8 cellular contexts compared by ENCODE assay signal in the genomic region with DNA sequence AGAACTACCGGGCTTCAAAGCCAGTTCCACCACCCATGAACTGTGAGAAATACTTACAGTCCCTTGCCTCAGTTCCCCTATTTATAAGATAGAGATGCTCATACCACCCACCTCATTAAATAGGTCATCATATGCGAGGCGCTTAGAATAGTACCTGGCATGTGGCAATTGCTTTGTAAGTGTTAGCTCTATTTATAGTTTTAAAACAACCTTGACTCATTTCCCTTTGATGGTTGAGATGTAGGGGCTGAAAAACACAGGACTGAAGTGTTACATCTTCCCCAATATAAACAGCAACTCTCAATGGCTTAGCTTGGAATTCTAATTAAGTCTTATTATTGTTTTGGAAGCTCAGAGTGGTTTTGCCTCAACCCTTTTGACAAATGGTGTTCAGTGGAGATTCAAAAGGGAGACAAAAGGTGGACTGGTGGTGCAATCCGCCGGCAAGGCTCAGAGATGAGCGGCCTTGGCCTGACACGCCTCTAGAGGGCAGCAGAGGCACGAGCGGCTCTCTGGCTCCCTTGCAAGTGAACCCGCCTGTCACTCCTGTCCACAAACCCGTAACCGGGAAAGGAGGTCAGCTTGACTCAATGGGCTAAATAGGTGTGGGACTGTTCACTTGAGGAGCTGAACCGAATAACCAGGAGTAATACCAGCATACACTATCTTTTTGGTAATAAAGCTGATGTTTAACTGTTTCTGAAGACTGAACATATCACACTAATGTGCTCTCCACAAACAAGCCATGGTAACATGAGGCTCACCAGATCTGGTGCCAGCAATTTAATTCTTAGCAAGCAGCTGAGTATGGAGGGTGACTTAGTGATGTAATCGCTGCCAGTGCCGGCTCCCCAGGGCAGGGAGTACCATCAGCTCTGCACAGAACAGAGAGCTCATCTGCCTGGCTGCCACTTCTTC. TPM values are rescaled to one million over a fixed set of nuclear protein-coding genes. Genes with fewer than 3 reads are reported as not detected.
A peak's percentile ranks its signal among the peaks of the same experiment; 100 is the strongest.
DNase-seq lines count a peak whose midpoint lies in the region; ATAC-seq and TF ChIP-seq lines count a peak whose summit lies in the region.

No MANE protein-coding gene starts in this region.

- peaks cover 32% of the 10 kb centered on the region for H3K4me1 Mint-ChIP-seq in HFFc6 (ENCODE audit: low read depth)
- peaks cover 15% of the 10 kb centered on the region for H3K4me1 Mint-ChIP-seq in activated naive CD4-positive, alpha-beta T cell treated with anti-CD3 and anti-CD28 coated beads, Interleukin-2, amount 10 ng/mL, durations not matched to agents 7 days and 5 days

- intact Hi-C loops in Right ventricle myocardium inferior (cut with DNase I), result loop anchor here (1.0 to 5.0 kb wide), 3 partner anchors 47 to 326 kb away; no protein-coding TSS in a partner anchor
- intact Hi-C loops in prostate gland (cut with DNase I), result loop anchor here (2.0 kb wide), 1 partner anchor 67 kb away; no protein-coding TSS in a partner anchor
- intact Hi-C loops in vagina (cut with DNase I), result loop anchor here (5.0 kb wide), 1 partner anchor 71 kb away; no protein-coding TSS in a partner anchor

- no peak overlapping the region for H3K9ac ChIP-seq in SK-N-MC (ENCODE audit: insufficient read length)

- H3K4me3 ChIP-seq in GM12865 (ENCODE audit: low read depth, low read length), result no peak overlapping the region
- no peak overlapping the region for H3K4me3 ChIP-seq in NB4 (ENCODE audit: low read depth, low read length)
- H3K4me3 ChIP-seq in SK-N-MC, result peak overlapping the region; percentile 69
- H3K4me3 ChIP-seq in prostate gland, result no peak overlapping the region
- H3K4me3 ChIP-seq in vagina, result no peak overlapping the region

- H3K27ac ChIP-seq in SK-N-MC, result no peak overlapping the region
- no peak overlapping the region for H3K27ac ChIP-seq in prostate gland
- H3K27ac ChIP-seq in vagina, result no peak overlapping the region

- TF ChIP-seq CTCF in GM12865 (IDR thresholded peaks at IDR 0.05; ENCODE audit: insufficient read depth, low read depth, low read length, missing control alignments) (peak; percentile 97), HFFc6 (IDR thresholded peaks at IDR 0.05) (peak; percentile 93), NB4 (IDR thresholded peaks at IDR 0.05; ENCODE audit: low read depth, low read length) (peak; percentile 89), prostate gland (IDR thresholded peaks at IDR 0.05) (peak; percentile 65 to 89 (median 88)), vagina (IDR thresholded peaks at IDR 0.05) (peak; percentile 82 to 96 (median 85))

- no peaks in the 10 kb centered on the region for H3K36me3 Mint-ChIP-seq in HFFc6 (ENCODE audit: low read depth)
- H3K36me3 Mint-ChIP-seq in activated naive CD4-positive, alpha-beta T cell treated with anti-CD3 and anti-CD28 coated beads, Interleukin-2, amount 10 ng/mL, durations not matched to agents 7 days and 5 days, result no peaks in the 10 kb centered on the region

- H3K27me3 ChIP-seq in prostate gland (replicated peaks; ENCODE audit: insufficient read depth) (no peaks in the 10 kb centered on the region), vagina (no peaks in the 10 kb centered on the region)

- H3K27me3 Mint-ChIP-seq in HFFc6 (ENCODE audit: insufficient read depth), result peaks cover 4% of the 10 kb centered on the region
- peaks cover 52% of the 10 kb centered on the region for H3K27me3 Mint-ChIP-seq in activated naive CD4-positive, alpha-beta T cell treated with anti-CD3 and anti-CD28 coated beads, Interleukin-2, amount 10 ng/mL, durations not matched to agents 7 days and 5 days

- no peaks in the 10 kb centered on the region for H3K9me3 Mint-ChIP-seq in HFFc6
- no peaks in the 10 kb centered on the region for H3K9me3 Mint-ChIP-seq in activated naive CD4-positive, alpha-beta T cell treated with anti-CD3 and anti-CD28 coated beads, Interleukin-2, amount 10 ng/mL, durations not matched to agents 7 days and 5 days

- CTCF ChIA-PET in activated naive CD4-positive, alpha-beta T cell treated with anti-CD3 and anti-CD28 coated beads, Interleukin-2, amount 10 ng/mL, durations not matched to agents 7 days and 5 days (lab: Charles Lee), result interaction anchor here (0.7 to 9.9 kb wide), 37 partner anchors 8 to 399 kb away, joined by 3 to 435 read pairs (median 4); partner anchors contain the start of gene CENPF

- DNase-seq in GM12865 (ENCODE audit: low read depth), result peak; percentile 77
- peak; percentile 68 for DNase-seq in HFFc6
- peak; percentile 74 for DNase-seq in NB4 (ENCODE audit: low read depth)
- peak; percentile 26 for DNase-seq in SK-N-MC (ENCODE audit: low read depth, low spot score)
- peak; percentile 87 for DNase-seq in activated naive CD4-positive, alpha-beta T cell treated with anti-CD3 and anti-CD28 coated beads, Interleukin-2, amount 10 ng/mL, durations not matched to agents 7 days and 5 days
- peak; percentile 90 for DNase-seq in Right ventricle myocardium inferior (ENCODE audit: missing footprints)
- peak; percentile 80 for DNase-seq in prostate gland (ENCODE audit: low spot score)
- DNase-seq in vagina (ENCODE audit: extremely low spot score in 2 of 2), result no peak

- no peak overlapping the region for H3K27ac Mint-ChIP-seq in HFFc6
- no peak overlapping the region for H3K27ac Mint-ChIP-seq in activated naive CD4-positive, alpha-beta T cell treated with anti-CD3 and anti-CD28 coated beads, Interleukin-2, amount 10 ng/mL, durations not matched to agents 7 days and 5 days

- no peaks in the 10 kb centered on the region for H3K36me3 ChIP-seq in SK-N-MC (ENCODE audit: insufficient read depth, low read length)
- H3K36me3 ChIP-seq in prostate gland, result no peaks in the 10 kb centered on the region
- no peaks in the 10 kb centered on the region for H3K36me3 ChIP-seq in vagina

- 11% methylated on average over 15 of the region's 15 CpGs for WGBS in prostate gland

- peak; percentile 98 for ATAC-seq in Right ventricle myocardium inferior

- H3K9me3 ChIP-seq in SK-N-MC (ENCODE audit: low read depth, low read length) (no peaks in the 10 kb centered on the region), prostate gland (no peaks in the 10 kb centered on the region), vagina (no peaks in the 10 kb centered on the region)

- TF ChIP-seq POLR2A in NB4 (IDR thresholded peaks at IDR 0.05; ENCODE audit: extremely low read depth, insufficient read length) (no peak), prostate gland (IDR thresholded peaks at IDR 0.05) (no peak), vagina (IDR thresholded peaks at IDR 0.05) (no peak)

- peak overlapping the region; percentile 46 for H3K4me3 Mint-ChIP-seq in HFFc6
- no peak overlapping the region for H3K4me3 Mint-ChIP-seq in activated naive CD4-positive, alpha-beta T cell treated with anti-CD3 and anti-CD28 coated beads, Interleukin-2, amount 10 ng/mL, durations not matched to agents 7 days and 5 days

- no peaks in the 10 kb centered on the region for H3K4me1 ChIP-seq in prostate gland (replicated peaks)
- peaks cover 6% of the 10 kb centered on the region for H3K4me1 ChIP-seq in vagina

RNA-seq across cellular contexts. Expression of gene SMYD2, which starts 19.5 kb away (rescaled TPM):
- total RNA-seq in HFFc6 (2021; fragmentation: NEBNext Ultra II Directional; extraction: Animal tissue kit (Norgen Biotek cat#: 25700)), result 10 to 100 TPM; 27.3 to 32.3 (median 29.5) TPM
- total RNA-seq in Right ventricle myocardium inferior, result 205 TPM
- 10 to 100 TPM; 18.6 to 50.4 TPM for total RNA-seq in prostate gland
- 18.2 TPM for total RNA-seq in vagina

Comparison
In these comparisons a context has a peak if more than half of its experiments do, and no peak if none do; other contexts are left out.
1. DNase-seq: peak in GM12865 (single experiment), HFFc6 (single experiment), NB4 (single experiment), SK-N-MC (single experiment), activated naive CD4-positive, alpha-beta T cell treated with anti-CD3 and anti-CD28 coated beads, Interleukin-2, amount 10 ng/mL, durations not matched to agents 7 days and 5 days (single experiment), Right ventricle myocardium inferior (single experiment) and prostate gland (single experiment); none in vagina (0 of 2).
2. Peak in every context shown above with its lines, with median percentiles within 50 percentile points of each other: CTCF ChIP-seq.